8 cellular contexts compared by ENCODE assay signal in the genomic region with DNA sequence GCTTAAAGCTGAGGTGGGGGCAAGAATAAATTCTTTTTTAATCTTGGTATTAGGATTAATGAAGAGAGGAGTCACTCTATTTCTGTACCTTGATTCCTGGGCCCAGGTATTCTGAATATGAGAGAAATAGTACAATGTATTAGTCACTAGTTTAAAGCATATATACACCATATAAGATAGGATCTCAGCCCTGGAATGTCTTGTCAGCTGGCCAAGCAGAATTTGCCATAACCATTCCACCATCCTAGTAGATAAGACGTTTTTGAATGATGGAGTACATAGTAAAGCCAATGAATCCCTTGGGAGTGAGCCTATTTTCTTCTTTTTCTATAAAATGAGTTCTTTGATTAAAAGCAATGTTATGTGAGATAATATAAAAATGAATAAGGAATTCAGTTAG.
"Had no signal": no experiment of that assay in that cellular context is flagged by ENCODE, and none has a peak within 500 bp of the region (broad histone marks: within the 10 kb centered on the region; RNA-seq: fewer than 3 reads in every experiment).

No MANE protein-coding gene starts in this region.

- H3K9me3 ChIP-seq: HAP-1 had no signal

- H3K4me1 ChIP-seq: HAP-1 had no signal

- DNase-seq: GM23248, GOT3, H7, HFFc6 had no signal

- H3K36me3 ChIP-seq: HAP-1 had no signal

- ATAC-seq: HCT116, HepG2 had no signal

- H2AFZ ChIP-seq: GM23248 had no signal

- H3K9ac ChIP-seq: GM23248 had no signal

- H3K4me3 ChIP-seq: GM23248, HAP-1 had no signal

- H3K27ac ChIP-seq: GM23248, HL-60 had no signal
